ENCODE assay signal across 18 cellular contexts in the genomic region with DNA sequence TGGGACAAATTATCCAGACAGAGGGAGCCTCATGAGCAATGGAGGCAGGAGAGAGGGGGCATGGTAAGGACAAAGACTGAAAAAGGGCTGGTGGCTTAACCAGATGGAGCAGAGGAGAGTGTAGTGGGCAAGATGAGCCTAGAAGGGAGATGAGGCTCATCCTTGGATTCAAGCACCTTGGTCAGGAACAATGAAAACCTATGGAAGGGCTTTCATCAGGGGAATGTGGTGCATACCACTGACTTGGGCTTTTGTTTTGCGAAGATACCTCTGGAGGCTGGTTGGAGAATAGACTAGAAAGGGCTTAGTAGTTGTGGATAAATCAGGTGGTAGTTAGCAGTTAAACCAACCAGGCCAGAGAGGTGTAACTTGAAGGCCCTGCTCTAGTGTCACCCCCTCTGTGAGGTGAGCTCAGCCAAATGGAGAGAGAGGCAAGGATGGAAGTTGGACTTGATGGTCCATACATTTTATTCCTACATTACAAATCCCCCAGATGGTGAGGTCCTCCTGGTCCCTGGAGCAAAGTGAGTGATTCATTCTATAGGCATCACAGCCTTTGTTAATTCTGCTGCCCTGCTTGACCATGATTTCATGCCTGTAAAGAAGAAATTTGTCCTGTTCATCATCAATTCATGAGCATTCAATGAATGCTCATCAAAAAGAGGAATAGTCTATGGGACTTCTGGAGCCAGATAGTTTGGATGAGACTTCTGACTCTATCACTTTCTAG.
"Had no signal": no experiment of that assay in that cellular context is flagged by ENCODE, and none has a peak within 500 bp of the region (broad histone marks: within the 10 kb centered on the region; RNA-seq: fewer than 3 reads in every experiment).

No MANE protein-coding gene starts in this region.

- H3K4me1 Mint-ChIP-seq: activated naive CD4-positive, alpha-beta T cell treated with anti-CD3 and anti-CD28 coated beads, Interleukin-2, amount 10 ng/mL, durations not matched to agents 7 days and 5 days; activated T-helper 17 cell treated with anti-CD3 and anti-CD28 coated beads, Interleukin-2, amount 50 U/mL, for 72 hours; nephron had no signal

- H3K4me3 ChIP-seq: body of pancreas, esophagus muscularis mucosa, hepatocyte, skin epidermis, tibial artery, uterus had no signal

- H3K27me3 Mint-ChIP-seq: activated naive CD4-positive, alpha-beta T cell treated with anti-CD3 and anti-CD28 coated beads, Interleukin-2, amount 10 ng/mL, durations not matched to agents 7 days and 5 days; activated T-helper 17 cell treated with anti-CD3 and anti-CD28 coated beads, Interleukin-2, amount 50 U/mL, for 72 hours had no signal

- H3K9me3 Mint-ChIP-seq: activated naive CD4-positive, alpha-beta T cell treated with anti-CD3 and anti-CD28 coated beads, Interleukin-2, amount 10 ng/mL, durations not matched to agents 7 days and 5 days had no signal

- H3K4me2 ChIP-seq: hepatocyte had no signal

- H3K4me3 Mint-ChIP-seq: activated naive CD4-positive, alpha-beta T cell treated with anti-CD3 and anti-CD28 coated beads, Interleukin-2, amount 10 ng/mL, durations not matched to agents 7 days and 5 days; activated T-helper 17 cell treated with anti-CD3 and anti-CD28 coated beads, Interleukin-2, amount 50 U/mL, for 72 hours; nephron had no signal

- H3K27ac ChIP-seq: body of pancreas, esophagus muscularis mucosa, hepatocyte, skin epidermis, tibial artery, uterus had no signal

- H3K27ac Mint-ChIP-seq: activated naive CD4-positive, alpha-beta T cell treated with anti-CD3 and anti-CD28 coated beads, Interleukin-2, amount 10 ng/mL, durations not matched to agents 7 days and 5 days; activated T-helper 17 cell treated with anti-CD3 and anti-CD28 coated beads, Interleukin-2, amount 50 U/mL, for 72 hours; nephron had no signal

- DNase-seq: activated CD4-positive, alpha-beta T cell treated with anti-CD3 and anti-CD28 coated beads for 1 hour; activated CD4-positive, alpha-beta T cell treated with anti-CD3 and anti-CD28 coated beads, Interleukin-2, amount 50 U/mL, for 48 hours; activated naive CD4-positive, alpha-beta T cell treated with anti-CD3 and anti-CD28 coated beads, Interleukin-2, amount 10 ng/mL, durations not matched to agents 7 days and 5 days; body of pancreas; central memory CD4-positive, alpha-beta T cell; cortex of kidney; effector CD4-positive, alpha-beta T cell; nucleus accumbens; stimulated activated CD4-positive, alpha-beta T cell treated with anti-CD3 and anti-CD28 coated beads, Interleukin-4, amount 100 ng/mL, for 24 hours; stimulated activated naive CD4-positive, alpha-beta T cell; T1000; tibial artery; uterus had no signal

- H3K36me3 ChIP-seq: esophagus muscularis mucosa, tibial artery, uterus had no signal

- H3K27me3 ChIP-seq: body of pancreas, hepatocyte, tibial artery, uterus had no signal

- H3K79me2 ChIP-seq: hepatocyte had no signal

- H3K9me3 ChIP-seq: body of pancreas, esophagus muscularis mucosa, tibial artery, uterus had no signal

- H3K4me1 ChIP-seq: body of pancreas, esophagus muscularis mucosa, tibial artery, uterus had no signal

- H2AFZ ChIP-seq: hepatocyte had no signal

- H3K36me3 Mint-ChIP-seq: activated naive CD4-positive, alpha-beta T cell treated with anti-CD3 and anti-CD28 coated beads, Interleukin-2, amount 10 ng/mL, durations not matched to agents 7 days and 5 days had no signal
